In genomic region chr20:45338121-45339030, GRCh38 we compare ENCODE assay signal across 11 cellular contexts. TPM values are rescaled to one million over a fixed set of nuclear protein-coding genes. Genes with fewer than 3 reads are reported as not detected.
A peak's percentile ranks its signal among the peaks of the same experiment; 100 is the strongest.
DNase-seq lines count a peak whose midpoint lies in the region; ATAC-seq and TF ChIP-seq lines count a peak whose summit lies in the region.
"Had no signal": no experiment of that assay in that cellular context is flagged by ENCODE, and none has a peak within 500 bp of the region (broad histone marks: within the 10 kb centered on the region; RNA-seq: fewer than 3 reads in every experiment).

No MANE protein-coding gene starts in this region.

- no peak overlapping the region for H2AFZ ChIP-seq in GM23338
- H2AFZ ChIP-seq in osteoblast (ENCODE audit: low read length), result no peak overlapping the region

- H3K27ac ChIP-seq in GM23338 (ENCODE audit: low read depth), result peak overlapping the region; percentile 63; the same call in 1 of the 2 replicates
- peak overlapping the region; percentile 72 for H3K27ac ChIP-seq in colonic mucosa
- H3K27ac ChIP-seq in osteoblast (ENCODE audit: low read depth, low read length), result peak overlapping the region; percentile 100

- peaks cover 68% of the 10 kb centered on the region for H3K4me1 Mint-ChIP-seq in GM23338
- H3K4me1 Mint-ChIP-seq: CD4-positive, alpha-beta memory T cell had no signal

- H3K27me3 ChIP-seq in GM23338 (ENCODE audit: insufficient read depth), result no peaks in the 10 kb centered on the region
- no peaks in the 10 kb centered on the region for H3K27me3 ChIP-seq in colonic mucosa
- no peaks in the 10 kb centered on the region for H3K27me3 ChIP-seq in osteoblast (ENCODE audit: insufficient read depth, low read length)

- H3K4me3 Mint-ChIP-seq in GM23338, result no peak overlapping the region; the same call in 2 of the 3 replicates
- H3K4me3 Mint-ChIP-seq: CD4-positive, alpha-beta memory T cell had no signal

- H4K20me1 ChIP-seq in GM23338 (replicated peaks; ENCODE audit: insufficient read depth) (0 out of 2 replicates have a peak, but pooled peaks cover 2% of the 10 kb centered on the region), osteoblast (ENCODE audit: insufficient read depth, low read length) (peaks cover 26% of the 10 kb centered on the region)

- H3K9me3 ChIP-seq in colonic mucosa (no peaks in the 10 kb centered on the region), osteoblast (ENCODE audit: low read depth, low read length) (no peaks in the 10 kb centered on the region)

- DNase-seq in GM23338 (ENCODE audit: low spot score) (no peak), colonic mucosa (no peak), osteoblast (ENCODE audit: insufficient read length, low spot score, missing footprints) (no peak)
- DNase-seq in stimulated activated CD4-positive, alpha-beta T cell treated with anti-CD3 and anti-CD28 coated beads, Interleukin-2, amount 100 ng/mL, for 24 hours, result no peak
- DNase-seq in activated naive CD4-positive, alpha-beta T cell treated with Interleukin-2 at 50 U/mL for 16 hours, result no peak
- DNase-seq: activated effector memory CD4-positive, alpha-beta T cell treated with anti-CD3 and anti-CD28 coated beads, Interleukin-2, amount 50 U/mL, for 16 hours; CD4-positive, alpha-beta memory T cell; head of caudate nucleus; NCI-H1092; stimulated activated CD4-positive, alpha-beta T cell treated with anti-CD3 and anti-CD28 coated beads, Interleukin-12 subunit alpha, Interleukin-12 subunit beta, amount 100 ng/mL, for 4 hours had no signal

- H3F3A ChIP-seq in GM23338 (replicated peaks; ENCODE audit: low read depth), result 0 out of 2 replicates have a peak, but pooled peaks cover 3% of the 10 kb centered on the region

- no peaks in the 10 kb centered on the region for H3K9me3 Mint-ChIP-seq in GM23338
- H3K9me3 Mint-ChIP-seq: CD4-positive, alpha-beta memory T cell had no signal

- H3K27me3 Mint-ChIP-seq in GM23338 (ENCODE audit: insufficient read depth, low read depth, poor library complexity), result peaks cover 7% of the 10 kb centered on the region
- H3K27me3 Mint-ChIP-seq: CD4-positive, alpha-beta memory T cell had no signal

- peaks cover 59% of the 10 kb centered on the region for H3K4me1 ChIP-seq in GM23338 (ENCODE audit: insufficient read depth)
- H3K4me1 ChIP-seq in colonic mucosa, result peaks cover 45% of the 10 kb centered on the region
- peaks cover 74% of the 10 kb centered on the region for H3K4me1 ChIP-seq in osteoblast (ENCODE audit: insufficient read depth, low read length)

- 0 out of 2 replicates have a peak overlapping the region, but pooled peaks have one; percentile 23 for H3K4me2 ChIP-seq in GM23338
- H3K4me2 ChIP-seq in osteoblast (ENCODE audit: insufficient read depth, low read length), result peak overlapping the region; percentile 69

- H3K4me3 ChIP-seq in GM23338 (no peak overlapping the region), colonic mucosa (no peak overlapping the region), osteoblast (ENCODE audit: insufficient read depth, low read length) (no peak overlapping the region)

- TF ChIP-seq CTCF in GM23338 (conservative IDR thresholded peaks at IDR 0.05; ENCODE audit: low read depth in 2 of 2) (no peak), colonic mucosa (IDR thresholded peaks at IDR 0.05) (no peak), osteoblast (IDR thresholded peaks at IDR 0.05; ENCODE audit: extremely low read depth, low read depth, low read length) (no peak)

- peaks cover 34% of the 10 kb centered on the region for H3K36me3 Mint-ChIP-seq in GM23338 (ENCODE audit: low read depth)
- H3K36me3 Mint-ChIP-seq: CD4-positive, alpha-beta memory T cell had no signal

- H3K9ac ChIP-seq in colonic mucosa (ENCODE audit: low read depth in 2 of 2, low read length in 2 of 2), result peak overlapping the region; percentile 1 to 100

- H3K9me2 ChIP-seq in GM23338 (ENCODE audit: insufficient read depth), result no peaks in the 10 kb centered on the region

- peaks cover 73% of the 10 kb centered on the region for H3K79me2 ChIP-seq in GM23338 (replicated peaks; ENCODE audit: insufficient read depth)
- peaks cover 81% of the 10 kb centered on the region for H3K79me2 ChIP-seq in osteoblast (ENCODE audit: insufficient read depth, low read length)

- ATAC-seq in GM23338 (no peak), GM21737 (IDR thresholded peaks at IDR 0.05; ENCODE audit: unreplicated experiment) (no peak)

- intact Hi-C loops in colonic mucosa (cut with DNase I), result no loop called here

- H3K27ac Mint-ChIP-seq in GM23338, result peak overlapping the region; percentile 80

- H3K36me3 ChIP-seq in GM23338 (ENCODE audit: insufficient read depth) (no peaks in the 10 kb centered on the region), colonic mucosa (no peaks in the 10 kb centered on the region), osteoblast (ENCODE audit: insufficient read depth, low read length) (peaks cover 63% of the 10 kb centered on the region)

TF ChIP-seq in GM23338, 12 proteins besides CTCF, POLR2A, EP300 and RAD21 (continues in another document):
- TF ChIP-seq ZNF114 (CRISPR knock-in tag; IDR thresholded peaks at IDR 0.05) (no peak), STAT1 (IDR thresholded peaks at IDR 0.05; ENCODE audit: unreplicated experiment) (no peak), JUNB (IDR thresholded peaks at IDR 0.05; ENCODE audit: unreplicated experiment) (no peak), EZH2 (IDR thresholded peaks at IDR 0.05; ENCODE audit: low read depth, unreplicated experiment) (no peak), POLR2AphosphoS5 (IDR thresholded peaks at IDR 0.05; ENCODE audit: low read depth) (no peak)

RNA-seq across cellular contexts. Expression of gene SDC4, which starts 9.8 kb away (rescaled TPM):
- total RNA-seq in GM23338 (2014; rRNA removed; shearing (Covaris generic)), result 35.4 and 39.9 TPM in 2 replicates
- 28.5 and 29.7 TPM in 2 replicates for polyA plus RNA-seq in GM23338 (2016; fragmentation: Nextera tagmentation; extraction: Ambion mirVana)
- total RNA-seq in colonic mucosa (100 to 1,000 TPM in 1 of 2 donors, 10 to 100 TPM in 1; 70.9 to 146 TPM), osteoblast (182 and 267 TPM in 2 replicates)

RNA-seq across cellular contexts. Expression of gene SYS1, which starts 24.6 kb away (rescaled TPM):
- 12.5 and 21.5 TPM in 2 replicates for total RNA-seq in GM23338 (2014; rRNA removed; shearing (Covaris generic))
- polyA plus RNA-seq in GM23338 (2016; fragmentation: Nextera tagmentation; extraction: Ambion mirVana), result 6.9 and 7.9 TPM in 2 replicates
- total RNA-seq in colonic mucosa (10 to 100 TPM; 24.4 to 27.7 TPM), osteoblast (26.5 and 31.8 TPM in 2 replicates)

RNA-seq across cellular contexts. Expression of gene MATN4, which starts 30.3 kb away (rescaled TPM):
- total RNA-seq in GM23338 (2014; rRNA removed; shearing (Covaris generic)), result 4.2 and 5.1 TPM in 2 replicates
- polyA plus RNA-seq in GM23338 (2016; fragmentation: Nextera tagmentation; extraction: Ambion mirVana), result 3.3 and 4.0 TPM in 2 replicates
- total RNA-seq in colonic mucosa (under 1 TPM in 1 of 2 donors, not detected in 1; 0.47 TPM), osteoblast (under 0.01 TPM in 1 of 2 replicates, not detected in the other)
- total RNA-seq: CD4-positive, alpha-beta memory T cell had no signal
- polyA plus RNA-seq: CD4-positive, alpha-beta memory T cell had no signal

RNA-seq across cellular contexts. Expression of gene RBPJL, which starts 31.7 kb away (rescaled TPM):
- 0.66 and 1.4 TPM in 2 replicates for total RNA-seq in GM23338 (2014; rRNA removed; shearing (Covaris generic))
- 0.42 and 0.44 TPM in 2 replicates for polyA plus RNA-seq in GM23338 (2016; fragmentation: Nextera tagmentation; extraction: Ambion mirVana)
- total RNA-seq in colonic mucosa, result under 1 TPM in 1 of 2 donors, not detected in 1; 0.74 TPM
- not detected in 2 replicates for total RNA-seq in osteoblast
- total RNA-seq: CD4-positive, alpha-beta memory T cell had no signal
- polyA plus RNA-seq: CD4-positive, alpha-beta memory T cell had no signal

RNA-seq across cellular contexts. Expression of gene TP53TG5, which starts 39.7 kb away (rescaled TPM):
- total RNA-seq in GM23338 (2014; rRNA removed; shearing (Covaris generic)), result not detected in 2 replicates
- not detected in 2 replicates for polyA plus RNA-seq in GM23338 (2016; fragmentation: Nextera tagmentation; extraction: Ambion mirVana)
- total RNA-seq in colonic mucosa (1 to 10 TPM in 1 of 2 donors, under 1 TPM in 1; 0.40 to 1.0 TPM), osteoblast (not detected in 2 replicates)
